In the genomic region with DNA sequence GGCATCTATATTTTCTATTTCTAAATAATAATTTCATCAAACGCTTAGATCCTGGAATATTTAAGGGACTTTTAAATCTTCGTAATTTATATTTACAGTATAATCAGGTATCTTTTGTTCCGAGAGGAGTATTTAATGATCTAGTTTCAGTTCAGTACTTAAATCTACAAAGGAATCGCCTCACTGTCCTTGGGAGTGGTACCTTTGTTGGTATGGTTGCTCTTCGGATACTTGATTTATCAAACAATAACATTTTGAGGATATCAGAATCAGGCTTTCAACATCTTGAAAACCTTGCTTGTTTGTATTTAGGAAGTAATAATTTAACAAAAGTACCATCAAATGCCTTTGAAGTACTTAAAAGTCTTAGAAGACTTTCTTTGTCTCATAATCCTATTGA, we compare ENCODE assay signal across 16 cellular contexts.
"Had no signal": no experiment of that assay in that cellular context is flagged by ENCODE, and none has a peak within 500 bp of the region (broad histone marks: within the 10 kb centered on the region; RNA-seq: fewer than 3 reads in every experiment).

No MANE protein-coding gene starts in this region.

- ATAC-seq: activated CD4-positive, alpha-beta T cell treated with anti-CD3 and anti-CD28 coated beads for 36 hours; left lung had no signal

- H3K4me3 ChIP-seq: cardiac muscle cell had no signal

- H3K27ac ChIP-seq: cardiac muscle cell had no signal

- H3K4me1 Mint-ChIP-seq: nephron had no signal

- H3K9me3 ChIP-seq: left lung had no signal

- H3K27ac Mint-ChIP-seq: activated CD4-positive, alpha-beta T cell treated with anti-CD3 and anti-CD28 coated beads for 36 hours; activated naive CD8-positive, alpha-beta T cell; activated T-helper 1 cell treated with anti-CD3 and anti-CD28 coated beads, Interleukin-12 subunit alpha, Interleukin-12 subunit beta, Interleukin-2, Interleukin-4 antibody, amounts not matched to agents 30 ng/mL and 10 ng/mL and 1 ng/mL, durations not matched to agents 14 hours and 24 hours and 36 hours; endodermal cell; nephron; type B pancreatic cell had no signal

- DNase-seq: activated CD4-positive, alpha-beta T cell treated with anti-CD3 and anti-CD28 coated beads for 36 hours; activated CD4-positive, alpha-beta T cell treated with anti-CD3 and anti-CD28 coated beads, Interleukin-2, amount 50 U/mL, for 48 hours; dorsolateral prefrontal cortex; endodermal cell; erythroblast; left lung; mesendoderm; stimulated activated CD4-positive, alpha-beta T cell treated with anti-CD3 and anti-CD28 coated beads, Interleukin-12 subunit alpha, Interleukin-12 subunit beta, amount 100 ng/mL, for 4 hours; stimulated activated CD4-positive, alpha-beta T cell treated with anti-CD3 and anti-CD28 coated beads, Interleukin-1b, Interleukin-23, amount 100 ng/mL, for 48 hours; stimulated activated CD8-positive, alpha-beta memory T cell treated with anti-CD3 and anti-CD28 coated beads, Interleukin-4, amount 100 ng/mL, for 48 hours; stimulated activated naive CD4-positive, alpha-beta T cell treated with Interleukin-2 at 50 U/mL for 16 hours had no signal

- H3K27me3 ChIP-seq: cardiac muscle cell, dorsolateral prefrontal cortex, left lung had no signal

- H3K4me3 Mint-ChIP-seq: activated CD4-positive, alpha-beta T cell treated with anti-CD3 and anti-CD28 coated beads for 36 hours; activated naive CD8-positive, alpha-beta T cell; activated T-helper 1 cell treated with anti-CD3 and anti-CD28 coated beads, Interleukin-12 subunit alpha, Interleukin-12 subunit beta, Interleukin-2, Interleukin-4 antibody, amounts not matched to agents 30 ng/mL and 10 ng/mL and 1 ng/mL, durations not matched to agents 14 hours and 24 hours and 36 hours; endodermal cell; nephron; type B pancreatic cell had no signal

- H3K36me3 Mint-ChIP-seq: type B pancreatic cell had no signal

- H3K9me3 Mint-ChIP-seq: activated T-helper 1 cell treated with anti-CD3 and anti-CD28 coated beads, Interleukin-12 subunit alpha, Interleukin-12 subunit beta, Interleukin-2, Interleukin-4 antibody, amounts not matched to agents 30 ng/mL and 10 ng/mL and 1 ng/mL, durations not matched to agents 14 hours and 24 hours and 36 hours; endodermal cell; nephron; type B pancreatic cell had no signal

- H3K36me3 ChIP-seq: cardiac muscle cell, left lung had no signal

- H3K27me3 Mint-ChIP-seq: activated CD4-positive, alpha-beta T cell treated with anti-CD3 and anti-CD28 coated beads for 36 hours; activated naive CD8-positive, alpha-beta T cell; type B pancreatic cell had no signal
